ENCODE assay signal across 1 cellular context in genomic region chr20:63095718-63096654, GRCh38.
TF ChIP-seq lines count a peak whose summit lies in the region.

No MANE protein-coding gene starts in this region.

TF ChIP-seq in IMR-90, 13 proteins besides CTCF, POLR2A, EP300 and RAD21 (continued from another document):
- TF ChIP-seq, protein P1, sequence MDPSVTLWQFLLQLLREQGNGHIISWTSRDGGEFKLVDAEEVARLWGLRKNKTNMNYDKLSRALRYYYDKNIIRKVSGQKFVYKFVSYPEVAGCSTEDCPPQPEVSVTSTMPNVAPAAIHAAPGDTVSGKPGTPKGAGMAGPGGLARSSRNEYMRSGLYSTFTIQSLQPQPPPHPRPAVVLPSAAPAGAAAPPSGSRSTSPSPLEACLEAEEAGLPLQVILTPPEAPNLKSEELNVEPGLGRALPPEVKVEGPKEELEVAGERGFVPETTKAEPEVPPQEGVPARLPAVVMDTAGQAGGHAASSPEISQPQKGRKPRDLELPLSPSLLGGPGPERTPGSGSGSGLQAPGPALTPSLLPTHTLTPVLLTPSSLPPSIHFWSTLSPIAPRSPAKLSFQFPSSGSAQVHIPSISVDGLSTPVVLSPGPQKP (IDR thresholded peaks at IDR 0.05; ENCODE audit: borderline replicate concordance, low read depth, low read length): no peak
TF ChIP-seq in IMR-90: peak in this region for 0.
